ENCODE assay signal across 8 cellular contexts in genomic region chr16:29288711-29289523, GRCh38.
DNase-seq lines count a peak whose midpoint lies in the region; ATAC-seq and TF ChIP-seq lines count a peak whose summit lies in the region.
"Not testable (repeated sequence)": the region's sequence is repeated elsewhere in the genome, so short reads cannot be mapped to it uniquely, and the experiment has no call there.

No MANE protein-coding gene starts in this region.

- not testable (repeated sequence) for BruUV-seq in IMR-90 (replicated peaks; lab: Mats Ljungman, UMichigan)

- not testable (repeated sequence) for H2AK9ac ChIP-seq in IMR-90 (replicated peaks; ENCODE audit: low read depth, low read length, poor library complexity)

- H2BK15ac ChIP-seq in IMR-90 (ENCODE audit: low read depth, low read length): peak overlapping the region; percentile 27; the same call in 2 of the 3 replicates

- peak overlapping the region; percentile 54 for H3K4me2 ChIP-seq in BLaER1
- H3K4me2 ChIP-seq in IMR-90 (ENCODE audit: low read depth, low read length): not testable (repeated sequence)

- peak overlapping the region; percentile 9; the same call in 1 of the 2 replicates for H3K23ac ChIP-seq in IMR-90 (ENCODE audit: low read depth, low read length)

- not testable (repeated sequence) for H3K27ac ChIP-seq in BLaER1
- H3K27ac ChIP-seq in IMR-90 (ENCODE audit: insufficient read depth, low read length): peak overlapping the region; percentile 86
- peak overlapping the region; percentile 39 for H3K27ac ChIP-seq in muscle layer of colon (ENCODE audit: low read depth, low read length)
- peak overlapping the region; percentile 35 to 37 for H3K27ac ChIP-seq in tibial artery

- peak overlapping the region; percentile 54 for H2BK5ac ChIP-seq in IMR-90 (ENCODE audit: low read depth, low read length, poor library complexity, severe bottlenecking)

- peaks cover 5 to 13% of the 10 kb centered on the region in 2 experiments; a peak in 2 of 4 replicates for H3K79me1 ChIP-seq in IMR-90 (ENCODE audit: low read depth in 1 of 2, low read length in 2 of 2)

- H3K4ac ChIP-seq in IMR-90 (ENCODE audit: low read depth, low read length): peak overlapping the region; percentile 98

- in situ Hi-C loops in IMR-90 (cut with MboI; ENCODE audit: low sequenced_read_pairs); astrocyte of the spinal cord (cut with HindIII; ENCODE audit: low sequenced_read_pairs): not testable (repeated sequence)

- WGBS in IMR-90 (ENCODE audit: extremely low coverage in 2 of 2, insufficient read length in 1 of 2), 2 experiments: 74% methylated on average over 18 of the region's 31 CpGs; no CpG with 5 or more reads in 1 of the 2 experiments

- CTCF ChIA-PET in IMR-90 (lab: Yijun Ruan, JAX): not testable (repeated sequence)

- ATAC-seq in IMR-90 (ENCODE audit: low read depth): peak; percentile 70

- not testable (repeated sequence) for TF ChIP-seq RAD21 in IMR-90 (IDR thresholded peaks at IDR 0.05; ENCODE audit: low read length)

- H4K5ac ChIP-seq in IMR-90 (ENCODE audit: low read depth, low read length): peak overlapping the region; percentile 96

- H3K36me3 ChIP-seq in BLaER1; muscle layer of colon (ENCODE audit: insufficient read depth, low read length); tibial artery: not testable (repeated sequence)
- H3K36me3 ChIP-seq in IMR-90 (ENCODE audit: control insufficient read depth, insufficient read depth, low read length): peaks cover 13% of the 10 kb centered on the region; the same call in 1 of the 2 replicates

- TF ChIP-seq POLR2A in IMR-90 (IDR thresholded peaks at IDR 0.05; ENCODE audit: low read depth, low read length): not testable (repeated sequence)

- TF ChIP-seq CTCF in IMR-90 (conservative IDR thresholded peaks at IDR 0.05; ENCODE audit: low read depth, low read length); astrocyte of the spinal cord (IDR thresholded peaks at IDR 0.05; ENCODE audit: low read depth, low read length); fibroblast of mammary gland (conservative IDR thresholded peaks at IDR 0.05; ENCODE audit: control insufficient read depth, insufficient read depth, low read depth, low read length); tibial artery (IDR thresholded peaks at IDR 0.05): not testable (repeated sequence)

- peak overlapping the region; percentile 77 for H2BK120ac ChIP-seq in IMR-90 (ENCODE audit: low read depth, low read length)

- H3K18ac ChIP-seq in IMR-90 (ENCODE audit: low read depth, low read length): peak overlapping the region; percentile 96

- POLR2A ChIA-PET in IMR-90 (lab: Charles Lee; ENCODE audit: unreplicated experiment): interaction anchor here (0.6 kb wide), 1 partner anchor 23 kb away, joined by 3 read pairs; no protein-coding TSS in a partner anchor

- peak overlapping the region; percentile 90 for H4K91ac ChIP-seq in IMR-90 (ENCODE audit: insufficient read depth, low read depth, low read length)

- not testable (repeated sequence) for H3K4me3 ChIP-seq in BLaER1; IMR-90 (ENCODE audit: insufficient read depth, low read depth, low read length); astrocyte of the spinal cord (ENCODE audit: low read depth, low read length); fibroblast of mammary gland (ENCODE audit: control insufficient read depth, low read depth, low read length); tibial artery
- H3K4me3 ChIP-seq in muscle layer of colon (ENCODE audit: low read depth in 1 of 2, low read length in 2 of 2): peak overlapping the region in 1 of 2 donors; percentile 11

- H3K9me3 ChIP-seq in BLaER1; IMR-90 (ENCODE audit: control insufficient read depth, insufficient read depth, low read length); muscle layer of colon (ENCODE audit: low read length); tibial artery: not testable (repeated sequence)

- DNase-seq in IMR-90 (peak; percentile 90), astrocyte of the spinal cord (ENCODE audit: low read depth, low spot score) (peak; percentile 41), fibroblast of mammary gland (ENCODE audit: low read depth) (peak; percentile 78), islet precursor cell (peak; percentile 69), renal cortical epithelial cell (ENCODE audit: low read depth) (peak; percentile 77)
- DNase-seq in tibial artery: not testable (repeated sequence)

- H2BK20ac ChIP-seq in IMR-90 (ENCODE audit: low read depth, low read length): peak overlapping the region; percentile 71

- H3K56ac ChIP-seq in IMR-90 (ENCODE audit: extremely low read depth, insufficient read depth, low read length): peak overlapping the region; percentile 70; the same call in 1 of the 2 replicates

- intact Hi-C loops in IMR-90 (cut with micrococcal nuclease); tibial artery (cut with DNase I; ENCODE audit: low total_unique reads): not testable (repeated sequence)

- H3K27me3 ChIP-seq in BLaER1; IMR-90 (ENCODE audit: control insufficient read depth, insufficient read depth, low read length); muscle layer of colon (ENCODE audit: control insufficient read depth in 1 of 2, insufficient read depth in 2 of 2, low read length in 2 of 2); tibial artery: not testable (repeated sequence)

- peak overlapping the region; percentile 56 for H2AFZ ChIP-seq in IMR-90 (replicated peaks; ENCODE audit: low read length, poor library complexity)

- peak overlapping the region; percentile 76 for H2AK5ac ChIP-seq in IMR-90 (ENCODE audit: low read depth, low read length)

- H3K9me1 ChIP-seq in IMR-90 (ENCODE audit: insufficient read depth, low read length): peaks cover 11% of the 10 kb centered on the region

- dilution Hi-C loops in IMR-90 (cut with HindIII; ENCODE audit: low sequenced_read_pairs, unreplicated experiment): not testable (repeated sequence)

- peak overlapping the region; percentile 56 for H3K14ac ChIP-seq in IMR-90 (replicated peaks; ENCODE audit: low read depth, low read length)

- not testable (repeated sequence) for H3K9ac ChIP-seq in BLaER1; muscle layer of colon (ENCODE audit: low read length)
- peak overlapping the region; percentile 69; the same call in 1 of the 2 replicates for H3K9ac ChIP-seq in IMR-90 (ENCODE audit: low read depth, low read length)

- H3K4me1 ChIP-seq in BLaER1 (peaks cover 64% of the 10 kb centered on the region), IMR-90 (ENCODE audit: control insufficient read depth, insufficient read depth, low read length) (peaks cover 31% of the 10 kb centered on the region), muscle layer of colon (ENCODE audit: insufficient read depth, low read length) (peaks cover 37% of the 10 kb centered on the region), tibial artery (peaks cover 0 to 45% (median 32%) of the 10 kb centered on the region in 4 donors)

- not testable (repeated sequence) for H4K20me1 ChIP-seq in BLaER1; IMR-90 (ENCODE audit: insufficient read depth, low read length)

- H4K8ac ChIP-seq in IMR-90 (ENCODE audit: low read depth in 2 of 2, low read length in 2 of 2): peak overlapping the region; percentile 76 to 79; a peak in 2 of 4 replicates

TF ChIP-seq in IMR-90, 13 proteins besides CTCF, POLR2A, EP300 and RAD21:
- TF ChIP-seq MAZ (IDR thresholded peaks at IDR 0.05; ENCODE audit: borderline replicate concordance, low read depth, low read length): peak; percentile 31; the same call in 1 of the 2 replicates
